Comparison of ENCODE assay signal across 15 cellular contexts in the genomic region with DNA sequence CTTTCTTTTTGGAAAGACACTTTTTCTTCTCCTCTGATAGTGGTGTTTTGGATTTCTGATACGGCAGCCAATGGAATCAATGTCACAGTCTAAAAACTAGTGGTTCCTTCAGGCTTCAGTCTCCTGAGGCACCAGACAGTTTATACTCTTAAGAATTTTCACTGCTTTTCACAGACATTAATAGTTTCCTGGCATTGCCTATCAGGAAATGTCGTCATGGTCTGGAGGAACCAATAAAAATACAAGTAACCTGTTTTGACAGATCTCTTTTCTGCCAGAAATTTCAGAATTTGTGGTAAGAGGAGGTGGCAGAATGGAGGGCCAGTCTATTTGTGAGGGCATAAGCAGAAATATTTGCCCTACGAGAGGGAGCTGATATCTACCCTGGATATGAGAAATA. TPM values are rescaled to one million over a fixed set of nuclear protein-coding genes. Genes with fewer than 3 reads are reported as not detected.
DNase-seq lines count a peak whose midpoint lies in the region; ATAC-seq and TF ChIP-seq lines count a peak whose summit lies in the region.
"Had no signal": no experiment of that assay in that cellular context is flagged by ENCODE, and none has a peak within 500 bp of the region (broad histone marks: within the 10 kb centered on the region; RNA-seq: fewer than 3 reads in every experiment).

No MANE protein-coding gene starts in this region.

- POLR2A ChIA-PET in CD4-positive, alpha-beta T cell (lab: Charles Lee) = no interaction called here

- CTCF ChIA-PET in CD4-positive, alpha-beta T cell (lab: Charles Lee) = interaction anchor here (0.8 to 1.4 kb wide), 11 partner anchors 9 to 252 kb away, joined by 3 to 14 read pairs (median 4); a partner anchor contains a TSS

- H3K23ac ChIP-seq in mesenchymal stem cell (ENCODE audit: low read length in 2 of 2) = no peak overlapping the region

- no peak for DNase-seq in activated naive CD8-positive, alpha-beta T cell treated with anti-CD3 and anti-CD28 coated beads for 36 hours
- no peak for DNase-seq in activated naive CD8-positive, alpha-beta T cell treated with anti-CD3 and anti-CD28 coated beads, Interleukin-2, amount 50 U/mL, for 24 hours
- DNase-seq in M059J (ENCODE audit: low read depth) (peak; percentile 60), mesenchymal stem cell (no peak), thoracic aorta (ENCODE audit: low spot score) (no peak)
- DNase-seq in CD4-positive, alpha-beta T cell = no peak

- H2BK15ac ChIP-seq in mesenchymal stem cell (ENCODE audit: low read depth, poor library complexity, severe bottlenecking) = no peak overlapping the region

- H4K8ac ChIP-seq in mesenchymal stem cell (ENCODE audit: low read length) = no peak overlapping the region

- TF ChIP-seq CTCF in thoracic aorta (IDR thresholded peaks at IDR 0.05) = no peak
- no peak for TF ChIP-seq CTCF in CD4-positive, alpha-beta T cell (IDR thresholded peaks at IDR 0.05)

- no peak overlapping the region for H2BK5ac ChIP-seq in mesenchymal stem cell (ENCODE audit: low read depth, low read length, poor library complexity, severe bottlenecking)

- peaks cover 34% of the 10 kb centered on the region for H3K36me3 Mint-ChIP-seq in activated naive CD8-positive, alpha-beta T cell treated with anti-CD3 and anti-CD28 coated beads for 36 hours
- peaks cover 4% of the 10 kb centered on the region for H3K36me3 Mint-ChIP-seq in activated naive CD8-positive, alpha-beta T cell treated with anti-CD3 and anti-CD28 coated beads, Interleukin-2, amount 50 U/mL, for 24 hours (ENCODE audit: low read depth)
- no peaks in the 10 kb centered on the region for H3K36me3 Mint-ChIP-seq in CD4-positive, alpha-beta T cell (ENCODE audit: low read depth)
- H3K36me3 Mint-ChIP-seq: CD4-positive, alpha-beta memory T cell; T-cell had no signal

- peaks cover 12% of the 10 kb centered on the region for H3K9me3 Mint-ChIP-seq in activated naive CD8-positive, alpha-beta T cell treated with anti-CD3 and anti-CD28 coated beads for 36 hours
- H3K9me3 Mint-ChIP-seq in activated naive CD8-positive, alpha-beta T cell treated with anti-CD3 and anti-CD28 coated beads, Interleukin-2, amount 50 U/mL, for 24 hours = no peaks in the 10 kb centered on the region
- no peaks in the 10 kb centered on the region for H3K9me3 Mint-ChIP-seq in CD4-positive, alpha-beta T cell
- H3K9me3 Mint-ChIP-seq: activated CD4-positive, alpha-beta memory T cell treated with anti-CD3 and anti-CD28 coated beads for 36 hours; activated naive CD4-positive, alpha-beta T cell treated with anti-CD3 and anti-CD28 coated beads for 36 hours; activated T-cell treated with anti-CD3 and anti-CD28 coated beads, Interleukin-2, amount 50 U/mL, for 24 hours; CD4-positive, alpha-beta memory T cell; T-cell had no signal

- peaks cover 2% of the 10 kb centered on the region for H3K79me1 ChIP-seq in mesenchymal stem cell (replicated peaks; ENCODE audit: low read length, poor library complexity, severe bottlenecking)

- no peak overlapping the region for H3K14ac ChIP-seq in mesenchymal stem cell (ENCODE audit: low read length in 2 of 2)

- peak overlapping the region; percentile 3 for H3K9ac ChIP-seq in mesenchymal stem cell (ENCODE audit: low read length)

- H3K4me3 Mint-ChIP-seq in activated naive CD8-positive, alpha-beta T cell treated with anti-CD3 and anti-CD28 coated beads for 36 hours = no peak overlapping the region
- H3K4me3 Mint-ChIP-seq in activated naive CD8-positive, alpha-beta T cell treated with anti-CD3 and anti-CD28 coated beads, Interleukin-2, amount 50 U/mL, for 24 hours = no peak overlapping the region
- H3K4me3 Mint-ChIP-seq in CD4-positive, alpha-beta T cell = no peak overlapping the region
- H3K4me3 Mint-ChIP-seq: activated CD4-positive, alpha-beta memory T cell treated with anti-CD3 and anti-CD28 coated beads for 36 hours; activated naive CD4-positive, alpha-beta T cell treated with anti-CD3 and anti-CD28 coated beads for 36 hours; activated T-cell treated with anti-CD3 and anti-CD28 coated beads, Interleukin-2, amount 50 U/mL, for 24 hours; T-cell had no signal

- intact Hi-C loops in CD4-positive, alpha-beta T cell (cut with DNase I, micrococcal nuclease) = loop anchor here (2.0 to 10.0 kb wide), 3 partner anchors 183 to 521 kb away; no protein-coding TSS in a partner anchor

- H3K4me3 ChIP-seq in mesenchymal stem cell (ENCODE audit: insufficient read depth in 1 of 2, low read depth in 1 of 2, low read length in 2 of 2) (no peak overlapping the region), thoracic aorta (peak overlapping the region; percentile 19)
- H3K4me3 ChIP-seq: HAP-1 had no signal

- no peak for ATAC-seq in activated naive CD8-positive, alpha-beta T cell treated with anti-CD3 and anti-CD28 coated beads, Interleukin-2, amount 50 U/mL, for 24 hours
- ATAC-seq in thoracic aorta (ENCODE audit: insufficient number of reproducible peaks, low FRiP score, low read depth) (peak; percentile 67), GM21381 (IDR thresholded peaks at IDR 0.05; ENCODE audit: unreplicated experiment) (no peak), HG03139 (IDR thresholded peaks at IDR 0.05; ENCODE audit: unreplicated experiment) (no peak)
- no peak for ATAC-seq in CD4-positive, alpha-beta T cell (ENCODE audit: poor library complexity)

- H3K27me3 Mint-ChIP-seq in activated naive CD8-positive, alpha-beta T cell treated with anti-CD3 and anti-CD28 coated beads for 36 hours = no peaks in the 10 kb centered on the region
- H3K27me3 Mint-ChIP-seq in activated naive CD8-positive, alpha-beta T cell treated with anti-CD3 and anti-CD28 coated beads, Interleukin-2, amount 50 U/mL, for 24 hours = no peaks in the 10 kb centered on the region
- no peaks in the 10 kb centered on the region for H3K27me3 Mint-ChIP-seq in CD4-positive, alpha-beta T cell
- H3K27me3 Mint-ChIP-seq: activated CD4-positive, alpha-beta memory T cell treated with anti-CD3 and anti-CD28 coated beads for 36 hours; activated T-cell treated with anti-CD3 and anti-CD28 coated beads, Interleukin-2, amount 50 U/mL, for 24 hours; CD4-positive, alpha-beta memory T cell; naive thymus-derived CD4-positive, alpha-beta T cell; T-cell had no signal

- WGBS in mesenchymal stem cell = 100% methylated on average over 3 of the region's 3 CpGs

- H3K4me1 ChIP-seq in mesenchymal stem cell (ENCODE audit: control insufficient read depth, insufficient read depth, low read depth, low read length) (peaks cover 1% of the 10 kb centered on the region), thoracic aorta (ENCODE audit: control insufficient read depth in 1 of 2, low read depth in 2 of 2) (peaks cover 10 to 56% of the 10 kb centered on the region in 2 donors)

- no peak overlapping the region for H3K4me2 ChIP-seq in mesenchymal stem cell (ENCODE audit: low read length, poor library complexity, severe bottlenecking)

- H3K4ac ChIP-seq in mesenchymal stem cell (ENCODE audit: low read depth in 1 of 2, low read length in 2 of 2) = no peak overlapping the region

- peak overlapping the region; percentile 49 to 72 for H3K18ac ChIP-seq in mesenchymal stem cell (ENCODE audit: low read depth in 1 of 2, low read length in 2 of 2)

- no peaks in the 10 kb centered on the region for H3K27me3 ChIP-seq in mesenchymal stem cell (ENCODE audit: control insufficient read depth in 1 of 2, insufficient read depth in 1 of 2, low read length in 2 of 2)
- no peaks in the 10 kb centered on the region for H3K27me3 ChIP-seq in thoracic aorta (replicated peaks; ENCODE audit: insufficient read depth)
- H3K27me3 ChIP-seq in CD4-positive, alpha-beta T cell (ENCODE audit: control insufficient read depth, insufficient read depth, low read length) = no peaks in the 10 kb centered on the region

- H3K36me3 ChIP-seq in mesenchymal stem cell (ENCODE audit: control insufficient read depth in 1 of 2, insufficient read depth in 2 of 2, low read depth in 1 of 2, low read length in 2 of 2) (no peaks in the 10 kb centered on the region), thoracic aorta (no peaks in the 10 kb centered on the region)
- H3K36me3 ChIP-seq: HAP-1 had no signal

- H3K4me1 Mint-ChIP-seq in activated naive CD8-positive, alpha-beta T cell treated with anti-CD3 and anti-CD28 coated beads for 36 hours = peaks cover 54% of the 10 kb centered on the region
- peaks cover 54% of the 10 kb centered on the region for H3K4me1 Mint-ChIP-seq in activated naive CD8-positive, alpha-beta T cell treated with anti-CD3 and anti-CD28 coated beads, Interleukin-2, amount 50 U/mL, for 24 hours
- peaks cover 46% of the 10 kb centered on the region for H3K4me1 Mint-ChIP-seq in CD4-positive, alpha-beta T cell (ENCODE audit: low read depth)

- H2AK5ac ChIP-seq in mesenchymal stem cell (ENCODE audit: low read length, severe bottlenecking) = no peak overlapping the region

- no peak overlapping the region for H4K91ac ChIP-seq in mesenchymal stem cell (ENCODE audit: low read length)

- no peak overlapping the region for H2AFZ ChIP-seq in mesenchymal stem cell (ENCODE audit: low read depth, low read length)

- H3K9me3 ChIP-seq in mesenchymal stem cell (ENCODE audit: control insufficient read depth, low read length) (no peaks in the 10 kb centered on the region), thoracic aorta (no peaks in the 10 kb centered on the region)
- H3K9me3 ChIP-seq in CD4-positive, alpha-beta T cell (ENCODE audit: control insufficient read depth, low read length) = no peaks in the 10 kb centered on the region
- H3K9me3 ChIP-seq: HAP-1 had no signal

- H3K27ac ChIP-seq in mesenchymal stem cell (ENCODE audit: low read length, poor library complexity, severe bottlenecking) (no peak overlapping the region), thoracic aorta (peak overlapping the region; percentile 85 to 91)
- H3K27ac ChIP-seq in CD4-positive, alpha-beta T cell (ENCODE audit: low read depth, low read length) = no peak overlapping the region

- peak overlapping the region in 1 of 2 experiments; percentile 89 for H2BK12ac ChIP-seq in mesenchymal stem cell (ENCODE audit: low read length in 2 of 2)

- H3K27ac Mint-ChIP-seq in activated naive CD8-positive, alpha-beta T cell treated with anti-CD3 and anti-CD28 coated beads for 36 hours = peak overlapping the region; percentile 38
- no peak overlapping the region for H3K27ac Mint-ChIP-seq in activated naive CD8-positive, alpha-beta T cell treated with anti-CD3 and anti-CD28 coated beads, Interleukin-2, amount 50 U/mL, for 24 hours
- H3K27ac Mint-ChIP-seq in CD4-positive, alpha-beta T cell = no peak overlapping the region
- H3K27ac Mint-ChIP-seq: activated CD4-positive, alpha-beta memory T cell treated with anti-CD3 and anti-CD28 coated beads for 36 hours; activated naive CD4-positive, alpha-beta T cell treated with anti-CD3 and anti-CD28 coated beads for 36 hours; activated T-cell treated with anti-CD3 and anti-CD28 coated beads, Interleukin-2, amount 50 U/mL, for 24 hours; T-cell had no signal

- no peak overlapping the region for H2BK120ac ChIP-seq in mesenchymal stem cell (ENCODE audit: low read depth, low read length)

RNA-seq across cellular contexts. Expression of a gene that starts 44.8 kb away (rescaled TPM):
- under 1 TPM; 0.35 to 0.48 TPM for total RNA-seq in activated naive CD8-positive, alpha-beta T cell treated with anti-CD3 and anti-CD28 coated beads for 36 hours
- 35.1 and 43.2 TPM in 2 replicates for total RNA-seq in M059J (2014; rRNA removed; shearing (Covaris generic))
- 200 TPM for polyA plus RNA-seq in mesenchymal stem cell (2013, experiment 1 of 2)
- polyA plus RNA-seq in mesenchymal stem cell (2013, experiment 2 of 2) = 198 TPM
- total RNA-seq in thoracic aorta = 100 to 1,000 TPM; 270 to 279 TPM
- under 1 TPM; 0.08 to 0.28 TPM for total RNA-seq in CD4-positive, alpha-beta T cell
- total RNA-seq: CD4-positive, alpha-beta memory T cell had no signal

Comparison
In these comparisons a context has a peak if more than half of its experiments do, and no peak if none do; other contexts are left out.
1. H3K27ac ChIP-seq: peak in thoracic aorta (2 of 2); none in mesenchymal stem cell (single experiment) and CD4-positive, alpha-beta T cell (single experiment).
2. RNA of a gene that starts 44.8 kb away (total RNA-seq): 270 to 279 TPM in thoracic aorta and 35.1 to 43.2 TPM in M059J; 0.35 to 0.48 TPM in activated naive CD8-positive, alpha-beta T cell treated with anti-CD3 and anti-CD28 coated beads for 36 hours and 0.08 to 0.28 TPM in CD4-positive, alpha-beta T cell; every median in the first group is over 10 times any median in the second.